Comparison of ENCODE assay signal across 9 cellular contexts in the genomic region with DNA sequence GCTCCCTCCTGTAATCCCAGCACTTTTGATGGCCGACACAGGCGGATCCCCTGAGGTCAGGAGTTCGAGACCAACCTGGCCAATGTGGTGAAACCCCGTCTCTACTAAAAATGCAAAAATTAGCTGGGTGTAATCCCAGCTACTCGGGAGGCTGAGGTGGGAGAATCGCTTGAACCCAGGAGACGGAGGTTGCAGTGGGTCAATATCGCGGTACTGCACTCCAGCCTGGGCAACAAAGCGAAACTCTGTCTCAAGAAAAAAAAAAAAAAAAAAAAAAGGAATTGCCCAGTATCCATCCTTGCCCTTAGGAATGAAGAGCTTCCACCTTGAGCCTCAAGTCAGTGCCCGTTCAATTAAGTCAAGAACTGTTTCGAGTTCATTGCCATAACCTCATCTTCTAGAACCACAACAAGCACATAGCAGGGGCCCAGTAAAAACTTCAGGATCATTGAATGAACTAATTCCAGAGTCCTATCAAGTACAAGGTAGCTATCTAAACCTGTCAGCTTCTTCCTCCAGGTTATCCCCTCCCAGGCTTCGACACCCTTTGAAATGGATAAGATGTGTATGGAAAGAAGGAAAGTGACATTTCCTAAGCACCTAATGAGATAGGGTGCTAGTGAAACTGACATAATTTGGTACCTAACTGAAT. TPM values are rescaled to one million over a fixed set of nuclear protein-coding genes. Genes with fewer than 3 reads are reported as not detected.
DNase-seq lines count a peak whose midpoint lies in the region; ATAC-seq, FAIRE-seq and TF ChIP-seq lines count a peak whose summit lies in the region.
"Had no signal": no experiment of that assay in that cellular context is flagged by ENCODE, and none has a peak within 500 bp of the region (broad histone marks: within the 10 kb centered on the region; RNA-seq: fewer than 3 reads in every experiment).

No MANE protein-coding gene starts in this region.

- no peak for DNase-seq in CD8-positive, alpha-beta T cell
- DNase-seq in brain microvascular endothelial cell (no peak), retina (no peak), GM12892 (ENCODE audit: insufficient read length) (no peak)

- H3K27me3 ChIP-seq in CD8-positive, alpha-beta T cell (ENCODE audit: insufficient read depth, low read length): no peaks in the 10 kb centered on the region
- H3K27me3 ChIP-seq in brain microvascular endothelial cell (replicated peaks): no peaks in the 10 kb centered on the region
- no peaks in the 10 kb centered on the region for H3K27me3 ChIP-seq in mononuclear cell (ENCODE audit: insufficient read depth, low read length)

- TF ChIP-seq POLR2A in GM12892 (IDR thresholded peaks at IDR 0.05; ENCODE audit: low read depth, low read length): no peak

- peaks cover 21% of the 10 kb centered on the region for H3K4me1 ChIP-seq in CD8-positive, alpha-beta T cell (ENCODE audit: insufficient read depth, low read length)
- H3K4me1 ChIP-seq in mononuclear cell (ENCODE audit: insufficient read depth, low read length): peaks cover 26% of the 10 kb centered on the region

- peak; percentile 2 for ATAC-seq in CD8-positive, alpha-beta T cell
- ATAC-seq in HG03575 (IDR thresholded peaks at IDR 0.05; ENCODE audit: extremely low read depth, insufficient number of reproducible peaks, low FRiP score, unreplicated experiment): peak; percentile 10
- no peak for ATAC-seq in HG02884 (IDR thresholded peaks at IDR 0.05; ENCODE audit: unreplicated experiment)
- ATAC-seq in GM21717 (IDR thresholded peaks at IDR 0.05; ENCODE audit: unreplicated experiment): no peak

- no peaks in the 10 kb centered on the region for H3K9me3 ChIP-seq in CD8-positive, alpha-beta T cell (ENCODE audit: low read length)
- no peaks in the 10 kb centered on the region for H3K9me3 ChIP-seq in mononuclear cell (ENCODE audit: low read depth, low read length)

- TF ChIP-seq CTCF in CD8-positive, alpha-beta T cell (IDR thresholded peaks at IDR 0.05): no peak
- TF ChIP-seq CTCF in brain microvascular endothelial cell (IDR thresholded peaks at IDR 0.05; ENCODE audit: low read depth, low read length, missing control alignments): no peak

- peak overlapping the region; percentile 98 for H3K27ac Mint-ChIP-seq in CD8-positive, alpha-beta T cell

- peak overlapping the region; percentile 76 for H3K4me3 ChIP-seq in CD8-positive, alpha-beta T cell (ENCODE audit: low read depth, low read length)
- H3K4me3 ChIP-seq in brain microvascular endothelial cell (ENCODE audit: low read depth, low read length): peak overlapping the region; percentile 86
- H3K4me3 ChIP-seq in mononuclear cell (ENCODE audit: low read length): peak overlapping the region; percentile 78

- CTCF ChIA-PET in CD8-positive, alpha-beta T cell (lab: Charles Lee): interaction anchor here (0.8 to 1.4 kb wide), 5 partner anchors 11 to 244 kb away, joined by 3 to 4 read pairs (median 3); no protein-coding TSS in a partner anchor

- in situ Hi-C loops in brain microvascular endothelial cell (cut with HindIII; ENCODE audit: low pct_ligation_motif_present, low sequenced_read_pairs): no loop called here

- H3K27me3 Mint-ChIP-seq in CD8-positive, alpha-beta T cell (ENCODE audit: low read depth): no peaks in the 10 kb centered on the region

- intact Hi-C loops in CD8-positive, alpha-beta T cell (cut with DNase I, micrococcal nuclease): loop anchor here (1.0 to 10.0 kb wide), 9 partner anchors 13 to 1977 kb away; a partner anchor contains a TSS

- peak overlapping the region; percentile 99 for H3K4me3 Mint-ChIP-seq in CD8-positive, alpha-beta T cell

- no peaks in the 10 kb centered on the region for H3K9me3 Mint-ChIP-seq in CD8-positive, alpha-beta T cell

- H3K4me1 Mint-ChIP-seq in CD8-positive, alpha-beta T cell (ENCODE audit: low read depth): peaks cover 40% of the 10 kb centered on the region

- POLR2A ChIA-PET in CD8-positive, alpha-beta T cell (lab: Charles Lee): interaction anchor here (1.3 to 3.9 kb wide), 3 partner anchors 13 to 435 kb away, joined by 4 to 35 read pairs (median 5); a partner anchor contains a TSS

- H3K36me3 ChIP-seq in CD8-positive, alpha-beta T cell (ENCODE audit: insufficient read depth, low read length): no peaks in the 10 kb centered on the region
- H3K36me3 ChIP-seq in brain microvascular endothelial cell (replicated peaks): no peaks in the 10 kb centered on the region

- peak overlapping the region; percentile 79 for H3K27ac ChIP-seq in CD8-positive, alpha-beta T cell (ENCODE audit: low read depth, low read length)
- peak overlapping the region; percentile 58 for H3K27ac ChIP-seq in brain microvascular endothelial cell

- H3K36me3 Mint-ChIP-seq in CD8-positive, alpha-beta T cell: peaks cover 29% of the 10 kb centered on the region

- no peak for FAIRE-seq in GM12892 (lab: Jason Lieb, UNC)

RNA-seq across cellular contexts. Expression of a gene that starts 0.8 kb away (rescaled TPM):
- total RNA-seq in CD8-positive, alpha-beta T cell: 10 to 100 TPM; 31.2 to 31.9 TPM
- total RNA-seq in mononuclear cell: 16.0 TPM
- 11.3 TPM for polyA plus RNA-seq in GM12892 (2012; ENCODE audit: missing spikeins)

RNA-seq across cellular contexts. Expression of a gene that starts 13.2 kb away (rescaled TPM):
- total RNA-seq in CD8-positive, alpha-beta T cell: 10 to 100 TPM; 81.9 to 82.6 TPM
- total RNA-seq in mononuclear cell: 147 TPM
- 24.3 TPM for polyA plus RNA-seq in GM12892 (2012; ENCODE audit: missing spikeins)

RNA-seq across cellular contexts. Expression of a gene that starts 41.7 kb away (rescaled TPM):
- not detected for total RNA-seq in CD8-positive, alpha-beta T cell
- not detected for total RNA-seq in mononuclear cell
- polyA plus RNA-seq in GM12892 (2012; ENCODE audit: missing spikeins): not detected
- total RNA-seq: M059J had no signal

RNA-seq across cellular contexts. Expression of a gene that starts 58.5 kb away (rescaled TPM):
- not detected for total RNA-seq in CD8-positive, alpha-beta T cell
- total RNA-seq in mononuclear cell: 0.21 TPM
- not detected for polyA plus RNA-seq in GM12892 (2012; ENCODE audit: missing spikeins)

Comparison
In these comparisons a context has a peak if more than half of its experiments do, and no peak if none do; other contexts are left out.
1. ATAC-seq: peak in CD8-positive, alpha-beta T cell (single experiment) and HG03575 (single experiment); none in HG02884 (single experiment) and GM21717 (single experiment).
2. Peak in every context shown above with its lines, with median percentiles within 50 percentile points of each other: H3K4me3 ChIP-seq.